ENCODE assay signal across 8 cellular contexts in the genomic region with DNA sequence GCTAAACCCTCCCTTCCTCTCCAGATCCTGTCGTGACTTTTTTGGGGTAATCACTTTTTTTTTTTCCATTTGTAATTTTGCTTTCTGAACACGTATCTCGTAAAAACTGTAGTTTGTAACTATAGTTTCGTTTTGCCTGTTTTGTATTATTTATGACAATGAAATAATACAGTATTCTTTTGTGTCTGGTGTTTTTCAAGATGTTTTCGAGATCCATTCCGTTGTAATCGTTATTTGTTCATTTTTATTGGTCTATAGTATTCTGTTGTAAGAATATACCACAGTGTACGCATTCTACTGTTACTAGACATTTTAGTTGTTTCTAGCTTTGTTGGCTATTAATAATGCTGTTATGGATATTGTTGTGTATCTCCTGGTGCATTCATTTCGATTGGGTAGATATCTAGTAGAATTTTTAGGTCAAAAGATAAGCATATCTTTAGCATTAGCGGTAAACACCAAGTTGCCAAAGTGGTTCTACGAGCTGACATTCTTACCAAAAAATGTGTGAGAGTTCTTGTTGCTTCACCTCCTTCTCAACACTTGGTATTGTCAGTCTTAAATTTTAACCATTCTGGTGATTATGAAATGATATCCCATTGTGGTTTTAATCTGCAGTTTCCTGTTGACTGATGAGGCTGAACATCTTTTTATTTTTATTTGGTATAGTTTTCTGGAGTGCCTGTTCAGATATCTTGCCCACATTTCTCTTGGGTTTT.
A peak's percentile ranks its signal among the peaks of the same experiment; 100 is the strongest.
DNase-seq lines count a peak whose midpoint lies in the region; ATAC-seq and TF ChIP-seq lines count a peak whose summit lies in the region.

No MANE protein-coding gene starts in this region.

- H3K36me3 ChIP-seq in cardiac muscle cell (no peaks in the 10 kb centered on the region), lower lobe of right lung (no peaks in the 10 kb centered on the region), urinary bladder (ENCODE audit: insufficient read depth) (no peaks in the 10 kb centered on the region)

- H3K9me3 ChIP-seq in cardiac muscle cell (ENCODE audit: low read depth) = no peaks in the 10 kb centered on the region
- no peaks in the 10 kb centered on the region for H3K9me3 ChIP-seq in lower lobe of right lung

- H3K4me1 ChIP-seq in cardiac muscle cell (ENCODE audit: low read depth) (no peaks in the 10 kb centered on the region), lower lobe of right lung (peaks cover 6% of the 10 kb centered on the region), urinary bladder (ENCODE audit: insufficient read depth) (no peaks in the 10 kb centered on the region)

- TF ChIP-seq CTCF in cardiac muscle cell (IDR thresholded peaks at IDR 0.05; ENCODE audit: low read depth, low read length) (no peak), lower lobe of right lung (IDR thresholded peaks at IDR 0.05) (no peak)

- no peak for ATAC-seq in lower lobe of right lung
- ATAC-seq in GM19395 (IDR thresholded peaks at IDR 0.05; ENCODE audit: unreplicated experiment) = no peak
- no peak for ATAC-seq in HG03354 (IDR thresholded peaks at IDR 0.05; ENCODE audit: poor library complexity, severe bottlenecking, unreplicated experiment)

- H3K27ac ChIP-seq in cardiac muscle cell = no peak overlapping the region
- peak overlapping the region; percentile 56 for H3K27ac ChIP-seq in lower lobe of right lung
- no peak overlapping the region for H3K27ac ChIP-seq in urinary bladder (ENCODE audit: low read depth)

- intact Hi-C loops in cardiac septum (cut with DNase I) = no loop called here
- intact Hi-C loops in lower lobe of right lung (cut with DNase I) = no loop called here

- WGBS in urinary bladder = 45% methylated on average over 11 of the region's 11 CpGs

- DNase-seq in cardiac muscle cell (ENCODE audit: low read depth in 1 of 2, low spot score in 1 of 2) = peak in 1 of 2 donors; percentile 14
- DNase-seq in cardiac septum (ENCODE audit: low spot score) = no peak
- peak; percentile 24 for DNase-seq in amniotic epithelial cell (ENCODE audit: low read depth)
- no peak for DNase-seq in lower lobe of right lung
- DNase-seq in DMS53 (lab: John Stamatoyannopoulos, UW) = no peak

- H3K27me3 ChIP-seq in cardiac muscle cell = peaks cover 5% of the 10 kb centered on the region
- H3K27me3 ChIP-seq in lower lobe of right lung (ENCODE audit: low read depth) = no peaks in the 10 kb centered on the region

- H3K4me3 ChIP-seq in cardiac muscle cell (peak overlapping the region; percentile 99), lower lobe of right lung (peak overlapping the region; percentile 83), urinary bladder (ENCODE audit: low read depth, low read length) (peak overlapping the region; percentile 97)
